ENCODE assay signal across 1 cellular context in genomic region chr14:99590746-99591555, GRCh38.
TF ChIP-seq lines count a peak whose summit lies in the region.

No MANE protein-coding gene starts in this region.

TF ChIP-seq in SK-N-SH, 30 proteins besides CTCF, POLR2A, EP300 and RAD21 (continued from another document):
- TF ChIP-seq, protein P1, sequence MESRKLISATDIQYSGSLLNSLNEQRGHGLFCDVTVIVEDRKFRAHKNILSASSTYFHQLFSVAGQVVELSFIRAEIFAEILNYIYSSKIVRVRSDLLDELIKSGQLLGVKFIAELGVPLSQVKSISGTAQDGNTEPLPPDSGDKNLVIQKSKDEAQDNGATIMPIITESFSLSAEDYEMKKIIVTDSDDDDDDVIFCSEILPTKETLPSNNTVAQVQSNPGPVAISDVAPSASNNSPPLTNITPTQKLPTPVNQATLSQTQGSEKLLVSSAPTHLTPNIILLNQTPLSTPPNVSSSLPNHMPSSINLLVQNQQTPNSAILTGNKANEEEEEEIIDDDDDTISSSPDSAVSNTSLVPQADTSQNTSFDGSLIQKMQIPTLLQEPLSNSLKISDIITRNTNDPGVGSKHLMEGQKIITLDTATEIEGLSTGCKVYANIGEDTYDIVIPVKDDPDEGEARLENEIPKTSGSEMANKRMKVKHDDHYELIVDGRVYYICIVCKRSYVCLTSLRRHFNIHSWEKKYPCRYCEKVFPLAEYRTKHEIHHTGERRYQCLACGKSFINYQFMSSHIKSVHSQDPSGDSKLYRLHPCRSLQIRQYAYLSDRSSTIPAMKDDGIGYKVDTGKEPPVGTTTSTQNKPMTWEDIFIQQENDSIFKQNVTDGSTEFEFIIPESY (IDR thresholded peaks at IDR 0.05; ENCODE audit: borderline replicate concordance, low read depth): no peak
- TF ChIP-seq TCF12 (IDR thresholded peaks at IDR 0.05) (peak; percentile 70), MXI1 (IDR thresholded peaks at IDR 0.05; ENCODE audit: low read depth, low read length) (peak; percentile 54; the same call in 1 of the 2 replicates), PBX3 (IDR thresholded peaks at IDR 0.05) (peak; percentile 20; the same call in 1 of the 2 replicates)
- TF ChIP-seq, protein P2, sequence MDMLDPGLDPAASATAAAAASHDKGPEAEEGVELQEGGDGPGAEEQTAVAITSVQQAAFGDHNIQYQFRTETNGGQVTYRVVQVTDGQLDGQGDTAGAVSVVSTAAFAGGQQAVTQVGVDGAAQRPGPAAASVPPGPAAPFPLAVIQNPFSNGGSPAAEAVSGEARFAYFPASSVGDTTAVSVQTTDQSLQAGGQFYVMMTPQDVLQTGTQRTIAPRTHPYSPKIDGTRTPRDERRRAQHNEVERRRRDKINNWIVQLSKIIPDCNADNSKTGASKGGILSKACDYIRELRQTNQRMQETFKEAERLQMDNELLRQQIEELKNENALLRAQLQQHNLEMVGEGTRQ (IDR thresholded peaks at IDR 0.05; ENCODE audit: borderline replicate concordance, low read depth, low read length): no peak
TF ChIP-seq in SK-N-SH: peak in this region for 12.
